ENCODE assay signal across 1 cellular context in the genomic region with DNA sequence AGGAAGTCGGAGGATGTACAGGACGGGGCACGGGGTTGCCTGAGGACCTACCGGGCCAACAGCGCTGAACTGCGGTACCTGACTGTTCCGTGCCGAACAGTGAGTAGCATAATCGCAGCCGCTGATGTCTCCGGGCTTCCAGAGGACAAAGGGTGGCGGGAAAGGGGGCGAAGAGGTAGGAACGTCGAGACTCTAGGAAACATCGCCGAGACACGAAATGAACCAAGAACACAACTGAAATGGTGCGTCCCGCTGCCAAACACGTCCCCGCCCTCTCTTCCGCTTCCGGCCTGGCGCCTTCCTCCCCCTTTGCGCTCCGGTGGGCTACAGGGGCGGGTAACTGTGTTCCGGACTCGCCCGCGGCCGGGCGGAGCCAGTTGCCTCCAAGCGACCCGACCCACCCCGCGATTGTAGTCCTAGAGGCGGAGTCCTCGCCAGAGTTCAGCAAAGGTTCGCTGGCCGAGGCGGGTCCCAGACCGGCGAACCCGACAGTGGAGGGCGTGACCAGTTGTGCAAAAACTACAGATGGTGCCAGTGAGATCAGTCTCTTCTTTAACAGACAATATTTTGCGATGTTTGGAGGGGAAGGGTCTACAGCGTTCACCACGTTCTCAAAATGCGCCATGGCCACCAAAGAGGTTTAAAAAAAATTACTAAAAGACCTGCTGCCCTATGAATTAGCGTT.
TF ChIP-seq lines count a peak whose summit lies in the region.

A gene (minus strand): TSS at position 257 of the 685 bp plus-strand sequence. CDS start 54 bp downstream, at position 203.

TF ChIP-seq in WTC11, 78 proteins besides CTCF, POLR2A, EP300 and RAD21 (continued from another document and continues in another):
- TF ChIP-seq, protein P1, sequence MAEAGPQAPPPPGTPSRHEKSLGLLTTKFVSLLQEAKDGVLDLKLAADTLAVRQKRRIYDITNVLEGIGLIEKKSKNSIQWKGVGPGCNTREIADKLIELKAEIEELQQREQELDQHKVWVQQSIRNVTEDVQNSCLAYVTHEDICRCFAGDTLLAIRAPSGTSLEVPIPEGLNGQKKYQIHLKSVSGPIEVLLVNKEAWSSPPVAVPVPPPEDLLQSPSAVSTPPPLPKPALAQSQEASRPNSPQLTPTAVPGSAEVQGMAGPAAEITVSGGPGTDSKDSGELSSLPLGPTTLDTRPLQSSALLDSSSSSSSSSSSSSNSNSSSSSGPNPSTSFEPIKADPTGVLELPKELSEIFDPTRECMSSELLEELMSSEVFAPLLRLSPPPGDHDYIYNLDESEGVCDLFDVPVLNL (CRISPR knock-in tag; IDR thresholded peaks at IDR 0.05; ENCODE audit: borderline replicate concordance, low read depth) = no peak
- TF ChIP-seq, protein P2, sequence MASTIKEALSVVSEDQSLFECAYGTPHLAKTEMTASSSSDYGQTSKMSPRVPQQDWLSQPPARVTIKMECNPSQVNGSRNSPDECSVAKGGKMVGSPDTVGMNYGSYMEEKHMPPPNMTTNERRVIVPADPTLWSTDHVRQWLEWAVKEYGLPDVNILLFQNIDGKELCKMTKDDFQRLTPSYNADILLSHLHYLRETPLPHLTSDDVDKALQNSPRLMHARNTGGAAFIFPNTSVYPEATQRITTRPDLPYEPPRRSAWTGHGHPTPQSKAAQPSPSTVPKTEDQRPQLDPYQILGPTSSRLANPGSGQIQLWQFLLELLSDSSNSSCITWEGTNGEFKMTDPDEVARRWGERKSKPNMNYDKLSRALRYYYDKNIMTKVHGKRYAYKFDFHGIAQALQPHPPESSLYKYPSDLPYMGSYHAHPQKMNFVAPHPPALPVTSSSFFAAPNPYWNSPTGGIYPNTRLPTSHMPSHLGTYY (CRISPR knock-in tag; IDR thresholded peaks at IDR 0.05) = no peak
- TF ChIP-seq ZNF317 (CRISPR knock-in tag; IDR thresholded peaks at IDR 0.05; ENCODE audit: borderline replicate concordance, low read depth) (no peak), TP53 (CRISPR knock-in tag; IDR thresholded peaks at IDR 0.05) (peak; percentile 66; the same call in 1 of the 2 replicates), NFYB (CRISPR knock-in tag; conservative IDR thresholded peaks at IDR 0.05; ENCODE audit: low read depth) (no peak), ZNF232 (CRISPR knock-in tag; IDR thresholded peaks at IDR 0.05) (peak; percentile 93), GRHL2 (CRISPR knock-in tag; IDR thresholded peaks at IDR 0.05; ENCODE audit: insufficient replicate concordance, severe bottlenecking) (no peak), FOXP1 (CRISPR knock-in tag; IDR thresholded peaks at IDR 0.05; ENCODE audit: borderline replicate concordance) (peak; percentile 86; the same call in 1 of the 2 replicates), ETV6 (CRISPR knock-in tag; IDR thresholded peaks at IDR 0.05) (peak; percentile 95), SOX15 (CRISPR knock-in tag; IDR thresholded peaks at IDR 0.05) (no peak), ZNF121 (CRISPR knock-in tag; IDR thresholded peaks at IDR 0.05) (no peak), CREM (CRISPR knock-in tag; IDR thresholded peaks at IDR 0.05) (peak; percentile 52; the same call in 1 of the 2 replicates), NR3C1 (CRISPR knock-in tag; conservative IDR thresholded peaks at IDR 0.05; ENCODE audit: low read depth) (0 out of 2 replicates have a peak, but pooled peaks have one; percentile 81), RORB (CRISPR knock-in tag; IDR thresholded peaks at IDR 0.05) (no peak), MYBL2 (CRISPR knock-in tag; IDR thresholded peaks at IDR 0.05) (peak; percentile 81; the same call in 1 of the 2 replicates), ZNF416 (CRISPR knock-in tag; IDR thresholded peaks at IDR 0.05) (peak; percentile 29; the same call in 1 of the 2 replicates), SMAD4 (CRISPR knock-in tag; IDR thresholded peaks at IDR 0.05) (no peak), MXD4 (CRISPR knock-in tag; IDR thresholded peaks at IDR 0.05; ENCODE audit: borderline replicate concordance) (no peak), ESRRA (CRISPR knock-in tag; IDR thresholded peaks at IDR 0.05; ENCODE audit: borderline replicate concordance) (no peak)
- TF ChIP-seq, protein P3, sequence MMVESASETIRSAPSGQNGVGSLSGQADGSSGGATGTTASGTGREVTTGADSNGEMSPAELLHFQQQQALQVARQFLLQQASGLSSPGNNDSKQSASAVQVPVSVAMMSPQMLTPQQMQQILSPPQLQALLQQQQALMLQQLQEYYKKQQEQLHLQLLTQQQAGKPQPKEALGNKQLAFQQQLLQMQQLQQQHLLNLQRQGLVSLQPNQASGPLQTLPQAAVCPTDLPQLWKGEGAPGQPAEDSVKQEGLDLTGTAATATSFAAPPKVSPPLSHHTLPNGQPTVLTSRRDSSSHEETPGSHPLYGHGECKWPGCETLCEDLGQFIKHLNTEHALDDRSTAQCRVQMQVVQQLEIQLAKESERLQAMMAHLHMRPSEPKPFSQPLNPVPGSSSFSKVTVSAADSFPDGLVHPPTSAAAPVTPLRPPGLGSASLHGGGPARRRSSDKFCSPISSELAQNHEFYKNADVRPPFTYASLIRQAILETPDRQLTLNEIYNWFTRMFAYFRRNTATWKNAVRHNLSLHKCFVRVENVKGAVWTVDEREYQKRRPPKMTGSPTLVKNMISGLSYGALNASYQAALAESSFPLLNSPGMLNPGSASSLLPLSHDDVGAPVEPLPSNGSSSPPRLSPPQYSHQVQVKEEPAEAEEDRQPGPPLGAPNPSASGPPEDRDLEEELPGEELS (CRISPR knock-in tag; IDR thresholded peaks at IDR 0.05) = peak; percentile 41; the same call in 1 of the 2 replicates
- TF ChIP-seq, protein P4, sequence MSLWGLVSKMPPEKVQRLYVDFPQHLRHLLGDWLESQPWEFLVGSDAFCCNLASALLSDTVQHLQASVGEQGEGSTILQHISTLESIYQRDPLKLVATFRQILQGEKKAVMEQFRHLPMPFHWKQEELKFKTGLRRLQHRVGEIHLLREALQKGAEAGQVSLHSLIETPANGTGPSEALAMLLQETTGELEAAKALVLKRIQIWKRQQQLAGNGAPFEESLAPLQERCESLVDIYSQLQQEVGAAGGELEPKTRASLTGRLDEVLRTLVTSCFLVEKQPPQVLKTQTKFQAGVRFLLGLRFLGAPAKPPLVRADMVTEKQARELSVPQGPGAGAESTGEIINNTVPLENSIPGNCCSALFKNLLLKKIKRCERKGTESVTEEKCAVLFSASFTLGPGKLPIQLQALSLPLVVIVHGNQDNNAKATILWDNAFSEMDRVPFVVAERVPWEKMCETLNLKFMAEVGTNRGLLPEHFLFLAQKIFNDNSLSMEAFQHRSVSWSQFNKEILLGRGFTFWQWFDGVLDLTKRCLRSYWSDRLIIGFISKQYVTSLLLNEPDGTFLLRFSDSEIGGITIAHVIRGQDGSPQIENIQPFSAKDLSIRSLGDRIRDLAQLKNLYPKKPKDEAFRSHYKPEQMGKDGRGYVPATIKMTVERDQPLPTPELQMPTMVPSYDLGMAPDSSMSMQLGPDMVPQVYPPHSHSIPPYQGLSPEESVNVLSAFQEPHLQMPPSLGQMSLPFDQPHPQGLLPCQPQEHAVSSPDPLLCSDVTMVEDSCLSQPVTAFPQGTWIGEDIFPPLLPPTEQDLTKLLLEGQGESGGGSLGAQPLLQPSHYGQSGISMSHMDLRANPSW (CRISPR knock-in tag; conservative IDR thresholded peaks at IDR 0.05; ENCODE audit: low read depth) = 0 out of 2 replicates have a peak, but pooled peaks have one; percentile 67
- TF ChIP-seq, protein P5, sequence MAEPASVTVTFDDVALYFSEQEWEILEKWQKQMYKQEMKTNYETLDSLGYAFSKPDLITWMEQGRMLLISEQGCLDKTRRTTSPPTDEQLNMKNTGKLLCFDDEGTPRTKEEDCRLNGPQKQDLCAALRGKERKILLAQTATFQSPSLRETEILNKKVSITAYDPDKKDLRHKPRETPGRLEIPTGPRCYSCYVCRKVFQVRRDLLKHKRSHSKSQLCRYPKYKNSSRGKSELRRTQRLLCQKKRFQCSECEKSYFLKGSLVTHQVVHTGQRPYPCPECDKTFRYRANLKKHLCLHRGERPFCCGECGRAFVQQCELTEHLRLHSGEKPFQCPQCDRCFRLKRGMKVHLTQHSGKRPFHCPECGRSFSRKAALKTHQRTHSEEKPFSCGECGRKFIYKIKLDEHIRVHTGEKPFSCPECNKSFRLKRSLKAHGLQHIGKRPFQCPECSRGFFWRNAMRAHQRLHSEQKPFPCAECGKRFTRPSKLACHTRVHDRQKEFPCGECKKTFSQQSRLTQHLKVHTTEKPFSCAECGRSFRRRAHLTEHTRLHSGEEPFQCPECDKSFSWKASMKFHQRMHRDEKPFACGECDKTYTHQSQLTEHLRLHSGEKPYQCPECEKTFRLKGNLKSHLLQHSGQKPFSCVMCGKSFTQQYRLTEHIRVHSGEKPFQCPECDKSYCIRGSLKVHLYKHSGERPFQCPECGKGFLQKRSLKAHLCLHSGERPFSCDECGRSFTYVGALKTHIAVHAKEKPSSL (CRISPR knock-in tag; conservative IDR thresholded peaks at IDR 0.05) = no peak
- TF ChIP-seq, protein P6, sequence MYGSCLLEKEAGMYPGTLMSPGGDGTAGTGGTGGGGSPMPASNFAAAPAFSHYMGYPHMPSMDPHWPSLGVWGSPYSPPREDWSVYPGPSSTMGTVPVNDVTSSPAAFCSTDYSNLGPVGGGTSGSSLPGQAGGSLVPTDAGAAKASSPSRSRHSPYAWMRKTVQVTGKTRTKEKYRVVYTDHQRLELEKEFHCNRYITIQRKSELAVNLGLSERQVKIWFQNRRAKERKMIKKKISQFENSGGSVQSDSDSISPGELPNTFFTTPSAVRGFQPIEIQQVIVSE (CRISPR knock-in tag; IDR thresholded peaks at IDR 0.05; ENCODE audit: borderline replicate concordance) = no peak
- TF ChIP-seq, protein P7, sequence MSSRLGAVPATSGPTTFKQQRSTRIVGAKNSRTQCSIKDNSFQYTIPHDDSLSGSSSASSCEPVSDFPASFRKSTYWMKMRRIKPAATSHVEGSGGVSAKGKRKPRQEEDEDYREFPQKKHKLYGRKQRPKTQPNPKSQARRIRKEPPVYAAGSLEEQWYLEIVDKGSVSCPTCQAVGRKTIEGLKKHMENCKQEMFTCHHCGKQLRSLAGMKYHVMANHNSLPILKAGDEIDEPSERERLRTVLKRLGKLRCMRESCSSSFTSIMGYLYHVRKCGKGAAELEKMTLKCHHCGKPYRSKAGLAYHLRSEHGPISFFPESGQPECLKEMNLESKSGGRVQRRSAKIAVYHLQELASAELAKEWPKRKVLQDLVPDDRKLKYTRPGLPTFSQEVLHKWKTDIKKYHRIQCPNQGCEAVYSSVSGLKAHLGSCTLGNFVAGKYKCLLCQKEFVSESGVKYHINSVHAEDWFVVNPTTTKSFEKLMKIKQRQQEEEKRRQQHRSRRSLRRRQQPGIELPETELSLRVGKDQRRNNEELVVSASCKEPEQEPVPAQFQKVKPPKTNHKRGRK (CRISPR knock-in tag; IDR thresholded peaks at IDR 0.05; ENCODE audit: borderline replicate concordance) = no peak
- TF ChIP-seq, protein P8, sequence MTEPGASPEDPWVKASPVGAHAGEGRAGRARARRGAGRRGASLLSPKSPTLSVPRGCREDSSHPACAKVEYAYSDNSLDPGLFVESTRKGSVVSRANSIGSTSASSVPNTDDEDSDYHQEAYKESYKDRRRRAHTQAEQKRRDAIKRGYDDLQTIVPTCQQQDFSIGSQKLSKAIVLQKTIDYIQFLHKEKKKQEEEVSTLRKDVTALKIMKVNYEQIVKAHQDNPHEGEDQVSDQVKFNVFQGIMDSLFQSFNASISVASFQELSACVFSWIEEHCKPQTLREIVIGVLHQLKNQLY (CRISPR knock-in tag; IDR thresholded peaks at IDR 0.05) = no peak
- TF ChIP-seq, protein P9, sequence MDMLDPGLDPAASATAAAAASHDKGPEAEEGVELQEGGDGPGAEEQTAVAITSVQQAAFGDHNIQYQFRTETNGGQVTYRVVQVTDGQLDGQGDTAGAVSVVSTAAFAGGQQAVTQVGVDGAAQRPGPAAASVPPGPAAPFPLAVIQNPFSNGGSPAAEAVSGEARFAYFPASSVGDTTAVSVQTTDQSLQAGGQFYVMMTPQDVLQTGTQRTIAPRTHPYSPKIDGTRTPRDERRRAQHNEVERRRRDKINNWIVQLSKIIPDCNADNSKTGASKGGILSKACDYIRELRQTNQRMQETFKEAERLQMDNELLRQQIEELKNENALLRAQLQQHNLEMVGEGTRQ (CRISPR knock-in tag; IDR thresholded peaks at IDR 0.05) = peak; percentile 42; the same call in 1 of the 2 replicates
- TF ChIP-seq, protein P10, sequence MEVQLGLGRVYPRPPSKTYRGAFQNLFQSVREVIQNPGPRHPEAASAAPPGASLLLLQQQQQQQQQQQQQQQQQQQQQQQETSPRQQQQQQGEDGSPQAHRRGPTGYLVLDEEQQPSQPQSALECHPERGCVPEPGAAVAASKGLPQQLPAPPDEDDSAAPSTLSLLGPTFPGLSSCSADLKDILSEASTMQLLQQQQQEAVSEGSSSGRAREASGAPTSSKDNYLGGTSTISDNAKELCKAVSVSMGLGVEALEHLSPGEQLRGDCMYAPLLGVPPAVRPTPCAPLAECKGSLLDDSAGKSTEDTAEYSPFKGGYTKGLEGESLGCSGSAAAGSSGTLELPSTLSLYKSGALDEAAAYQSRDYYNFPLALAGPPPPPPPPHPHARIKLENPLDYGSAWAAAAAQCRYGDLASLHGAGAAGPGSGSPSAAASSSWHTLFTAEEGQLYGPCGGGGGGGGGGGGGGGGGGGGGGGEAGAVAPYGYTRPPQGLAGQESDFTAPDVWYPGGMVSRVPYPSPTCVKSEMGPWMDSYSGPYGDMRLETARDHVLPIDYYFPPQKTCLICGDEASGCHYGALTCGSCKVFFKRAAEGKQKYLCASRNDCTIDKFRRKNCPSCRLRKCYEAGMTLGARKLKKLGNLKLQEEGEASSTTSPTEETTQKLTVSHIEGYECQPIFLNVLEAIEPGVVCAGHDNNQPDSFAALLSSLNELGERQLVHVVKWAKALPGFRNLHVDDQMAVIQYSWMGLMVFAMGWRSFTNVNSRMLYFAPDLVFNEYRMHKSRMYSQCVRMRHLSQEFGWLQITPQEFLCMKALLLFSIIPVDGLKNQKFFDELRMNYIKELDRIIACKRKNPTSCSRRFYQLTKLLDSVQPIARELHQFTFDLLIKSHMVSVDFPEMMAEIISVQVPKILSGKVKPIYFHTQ (CRISPR knock-in tag; IDR thresholded peaks at IDR 0.05) = no peak
- TF ChIP-seq, protein P11, sequence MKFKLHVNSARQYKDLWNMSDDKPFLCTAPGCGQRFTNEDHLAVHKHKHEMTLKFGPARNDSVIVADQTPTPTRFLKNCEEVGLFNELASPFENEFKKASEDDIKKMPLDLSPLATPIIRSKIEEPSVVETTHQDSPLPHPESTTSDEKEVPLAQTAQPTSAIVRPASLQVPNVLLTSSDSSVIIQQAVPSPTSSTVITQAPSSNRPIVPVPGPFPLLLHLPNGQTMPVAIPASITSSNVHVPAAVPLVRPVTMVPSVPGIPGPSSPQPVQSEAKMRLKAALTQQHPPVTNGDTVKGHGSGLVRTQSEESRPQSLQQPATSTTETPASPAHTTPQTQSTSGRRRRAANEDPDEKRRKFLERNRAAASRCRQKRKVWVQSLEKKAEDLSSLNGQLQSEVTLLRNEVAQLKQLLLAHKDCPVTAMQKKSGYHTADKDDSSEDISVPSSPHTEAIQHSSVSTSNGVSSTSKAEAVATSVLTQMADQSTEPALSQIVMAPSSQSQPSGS (CRISPR knock-in tag; IDR thresholded peaks at IDR 0.05; ENCODE audit: borderline replicate concordance, low read depth) = no peak
